11 cellular contexts compared by ENCODE assay signal in genomic region chr22:32558681-32559355, GRCh38.
A peak's percentile ranks its signal among the peaks of the same experiment; 100 is the strongest.
DNase-seq lines count a peak whose midpoint lies in the region; ATAC-seq and TF ChIP-seq lines count a peak whose summit lies in the region.
"Had no signal": no experiment of that assay in that cellular context is flagged by ENCODE, and none has a peak within 500 bp of the region (broad histone marks: within the 10 kb centered on the region; RNA-seq: fewer than 3 reads in every experiment).

No MANE protein-coding gene starts in this region.

- in situ Hi-C loops in brain microvascular endothelial cell (cut with HindIII; ENCODE audit: low pct_ligation_motif_present, low sequenced_read_pairs): no loop called here

- H3K27ac ChIP-seq in brain microvascular endothelial cell (no peak overlapping the region), upper lobe of right lung (peak overlapping the region; percentile 30)
- H3K27ac ChIP-seq: dorsolateral prefrontal cortex had no signal

- intact Hi-C loops in upper lobe of right lung (cut with DNase I): no loop called here

- peak; percentile 10 for DNase-seq in activated CD4-positive, alpha-beta T cell treated with anti-CD3 and anti-CD28 coated beads for 48 hours
- DNase-seq in activated CD4-positive, alpha-beta T cell treated with anti-CD3 and anti-CD28 coated beads, Interleukin-2, amount 10 ng/mL, durations not matched to agents 7 days and 5 days: no peak
- DNase-seq in brain microvascular endothelial cell (peak; percentile 51), kidney epithelial cell (ENCODE audit: low read depth) (peak; percentile 67), upper lobe of right lung (no peak), putamen (ENCODE audit: low spot score) (no peak)
- DNase-seq: activated CD4-positive, alpha-beta T cell treated with anti-CD3 and anti-CD28 coated beads, Interleukin-2, amount 50 U/mL, for 1 hour had no signal

- H3K4me3 Mint-ChIP-seq in activated CD4-positive, alpha-beta T cell treated with anti-CD3 and anti-CD28 coated beads, Interleukin-2, amount 10 ng/mL, durations not matched to agents 7 days and 5 days: no peak overlapping the region
- H3K4me3 Mint-ChIP-seq: neural crest cell had no signal

- no peak overlapping the region for H3K4me3 ChIP-seq in brain microvascular endothelial cell (ENCODE audit: low read depth, low read length)
- H3K4me3 ChIP-seq in kidney epithelial cell (ENCODE audit: low read depth, low read length): no peak overlapping the region
- no peak overlapping the region for H3K4me3 ChIP-seq in upper lobe of right lung
- H3K4me3 ChIP-seq: dorsolateral prefrontal cortex had no signal

- H3K9me3 ChIP-seq in upper lobe of right lung: no peaks in the 10 kb centered on the region

- POLR2A ChIA-PET in activated CD4-positive, alpha-beta T cell treated with anti-CD3 and anti-CD28 coated beads, Interleukin-2, amount 10 ng/mL, durations not matched to agents 7 days and 5 days (lab: Charles Lee): no interaction called here

- TF ChIP-seq CTCF in brain microvascular endothelial cell (IDR thresholded peaks at IDR 0.05; ENCODE audit: low read depth, low read length, missing control alignments): no peak
- TF ChIP-seq CTCF in kidney epithelial cell (IDR thresholded peaks at IDR 0.05; ENCODE audit: insufficient read depth, low read length, poor library complexity, severe bottlenecking): no peak
- no peak for TF ChIP-seq CTCF in upper lobe of right lung (IDR thresholded peaks at IDR 0.05)

- peaks cover 15% of the 10 kb centered on the region for H3K4me1 ChIP-seq in upper lobe of right lung

- H3K4me1 Mint-ChIP-seq in activated CD4-positive, alpha-beta T cell treated with anti-CD3 and anti-CD28 coated beads, Interleukin-2, amount 10 ng/mL, durations not matched to agents 7 days and 5 days: no peaks in the 10 kb centered on the region

- no peak overlapping the region for H3K27ac Mint-ChIP-seq in activated CD4-positive, alpha-beta T cell treated with anti-CD3 and anti-CD28 coated beads, Interleukin-2, amount 10 ng/mL, durations not matched to agents 7 days and 5 days

- no peaks in the 10 kb centered on the region for H3K36me3 Mint-ChIP-seq in activated CD4-positive, alpha-beta T cell treated with anti-CD3 and anti-CD28 coated beads, Interleukin-2, amount 10 ng/mL, durations not matched to agents 7 days and 5 days (ENCODE audit: low read depth)

- H3K27me3 Mint-ChIP-seq in activated CD4-positive, alpha-beta T cell treated with anti-CD3 and anti-CD28 coated beads, Interleukin-2, amount 10 ng/mL, durations not matched to agents 7 days and 5 days: peaks cover 5% of the 10 kb centered on the region

- H3K36me3 ChIP-seq in brain microvascular endothelial cell (replicated peaks) (no peaks in the 10 kb centered on the region), kidney epithelial cell (ENCODE audit: control insufficient read depth, insufficient read depth, low read length) (no peaks in the 10 kb centered on the region), upper lobe of right lung (no peaks in the 10 kb centered on the region)

- peak; percentile 57 for ATAC-seq in upper lobe of right lung
- no peak for ATAC-seq in HG03139 (IDR thresholded peaks at IDR 0.05; ENCODE audit: unreplicated experiment)
- no peak for ATAC-seq in GM21515 (IDR thresholded peaks at IDR 0.05; ENCODE audit: unreplicated experiment)

- H3K27me3 ChIP-seq in brain microvascular endothelial cell (replicated peaks) (no peaks in the 10 kb centered on the region), kidney epithelial cell (ENCODE audit: control insufficient read depth, insufficient read depth, low read length) (no peaks in the 10 kb centered on the region), upper lobe of right lung (no peaks in the 10 kb centered on the region)
- H3K27me3 ChIP-seq: dorsolateral prefrontal cortex had no signal

- CTCF ChIA-PET in activated CD4-positive, alpha-beta T cell treated with anti-CD3 and anti-CD28 coated beads, Interleukin-2, amount 10 ng/mL, durations not matched to agents 7 days and 5 days (lab: Charles Lee): no interaction called here

- H3K9me3 Mint-ChIP-seq in activated CD4-positive, alpha-beta T cell treated with anti-CD3 and anti-CD28 coated beads, Interleukin-2, amount 10 ng/mL, durations not matched to agents 7 days and 5 days: no peaks in the 10 kb centered on the region
- H3K9me3 Mint-ChIP-seq: neural crest cell had no signal

Comparison
In these comparisons a context has a peak if more than half of its experiments do, and no peak if none do; other contexts are left out.
1. DNase-seq: peak in activated CD4-positive, alpha-beta T cell treated with anti-CD3 and anti-CD28 coated beads for 48 hours (single experiment), brain microvascular endothelial cell (single experiment) and kidney epithelial cell (single experiment); none in activated CD4-positive, alpha-beta T cell treated with anti-CD3 and anti-CD28 coated beads, Interleukin-2, amount 10 ng/mL, durations not matched to agents 7 days and 5 days (single experiment), upper lobe of right lung (single experiment) and putamen (single experiment).